2 cellular contexts compared by ENCODE assay signal in the genomic region with DNA sequence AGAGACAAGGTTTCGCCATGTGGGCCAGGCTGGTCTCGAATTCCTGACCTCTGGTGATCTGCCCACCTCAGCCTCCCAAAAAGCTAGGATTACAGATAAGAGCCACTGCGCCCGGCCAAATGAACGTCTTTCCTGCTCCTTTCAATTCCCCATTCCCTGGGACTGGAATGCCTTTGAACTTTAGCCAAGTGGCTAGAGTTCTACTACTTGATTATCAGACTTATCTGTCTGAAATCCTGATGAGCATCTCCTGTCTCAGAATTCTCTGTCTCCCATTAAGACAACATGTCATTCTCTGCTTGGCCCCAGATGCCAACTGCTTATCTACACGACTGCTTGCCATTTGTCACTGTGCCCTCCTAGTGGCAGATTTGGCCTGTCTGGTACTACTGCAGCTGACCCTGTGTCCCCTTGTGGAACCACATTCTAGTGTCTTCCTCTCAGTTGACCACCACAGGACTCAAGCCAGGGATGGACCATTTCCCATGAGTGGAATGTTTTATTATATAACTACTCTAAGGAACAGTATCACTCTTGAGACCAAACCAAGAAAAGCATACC.
TF ChIP-seq lines count a peak whose summit lies in the region.

No MANE protein-coding gene starts in this region.

TF ChIP-seq in A549, 52 proteins besides CTCF, POLR2A, EP300 and RAD21 (continued from another document):
- TF ChIP-seq PBX3 (IDR thresholded peaks at IDR 0.05) (no peak), SMC3 (IDR thresholded peaks at IDR 0.05) (no peak), RNF2 (IDR thresholded peaks at IDR 0.05; ENCODE audit: borderline replicate concordance, low read depth) (no peak), ZNF302 (CRISPR knock-in tag; IDR thresholded peaks at IDR 0.05) (no peak), RCOR1 (IDR thresholded peaks at IDR 0.05; ENCODE audit: low read depth, low read length) (no peak), ATOH8 (CRISPR knock-in tag; IDR thresholded peaks at IDR 0.05; ENCODE audit: low read depth) (no peak), TP53 (CRISPR knock-in tag; IDR thresholded peaks at IDR 0.05) (no peak), BCL3 (IDR thresholded peaks at IDR 0.05) (no peak), POLR2AphosphoS2 (conservative IDR thresholded peaks at IDR 0.05; ENCODE audit: low read length) (no peak), RFX5 (IDR thresholded peaks at IDR 0.05) (no peak), KDM5A (IDR thresholded peaks at IDR 0.05) (no peak), HOXB13 (CRISPR knock-in tag; IDR thresholded peaks at IDR 0.05; ENCODE audit: low read depth) (no peak)

TF ChIP-seq in HCT116, 20 proteins besides CTCF, POLR2A, EP300 and RAD21 (continued from another document):
- TF ChIP-seq REST (IDR thresholded peaks at IDR 0.05; ENCODE audit: low read depth) (no peak), SRF (IDR thresholded peaks at IDR 0.05; ENCODE audit: low read depth) (no peak), EZH2 (IDR thresholded peaks at IDR 0.05) (no peak), POLR2AphosphoS5 (IDR thresholded peaks at IDR 0.05; ENCODE audit: low read depth, low read length) (no peak), ATF3 (IDR thresholded peaks at IDR 0.05) (no peak), ZBTB33 (IDR thresholded peaks at IDR 0.05; ENCODE audit: extremely low read depth, insufficient replicate concordance, low read length) (no peak), EGR1 (IDR thresholded peaks at IDR 0.05; ENCODE audit: low read depth) (no peak), ZFX (IDR thresholded peaks at IDR 0.05) (no peak), YY1 (IDR thresholded peaks at IDR 0.05; ENCODE audit: extremely low read depth, insufficient replicate concordance, low read depth, low read length) (no peak)
